In genomic region chr12:43930032-43930431, GRCh38 we compare ENCODE assay signal across 8 cellular contexts.
"Had no signal": no experiment of that assay in that cellular context is flagged by ENCODE, and none has a peak within 500 bp of the region (broad histone marks: within the 10 kb centered on the region; RNA-seq: fewer than 3 reads in every experiment).

No MANE protein-coding gene starts in this region.

- FAIRE-seq: H1, H54, HTR-8/SVneo had no signal

- H3K27ac ChIP-seq: KMS-11 had no signal

- H2AFZ ChIP-seq: GM23338 had no signal

- H3K4me2 ChIP-seq: GM23338, KMS-11 had no signal

- H3K4me3 ChIP-seq: GM23338 had no signal

- ATAC-seq: GM23338 had no signal

- DNase-seq: H9, HCEC 1CT, KBM-7 had no signal

- H3K9ac ChIP-seq: KMS-11 had no signal
